7 cellular contexts compared by ENCODE assay signal in the genomic region with DNA sequence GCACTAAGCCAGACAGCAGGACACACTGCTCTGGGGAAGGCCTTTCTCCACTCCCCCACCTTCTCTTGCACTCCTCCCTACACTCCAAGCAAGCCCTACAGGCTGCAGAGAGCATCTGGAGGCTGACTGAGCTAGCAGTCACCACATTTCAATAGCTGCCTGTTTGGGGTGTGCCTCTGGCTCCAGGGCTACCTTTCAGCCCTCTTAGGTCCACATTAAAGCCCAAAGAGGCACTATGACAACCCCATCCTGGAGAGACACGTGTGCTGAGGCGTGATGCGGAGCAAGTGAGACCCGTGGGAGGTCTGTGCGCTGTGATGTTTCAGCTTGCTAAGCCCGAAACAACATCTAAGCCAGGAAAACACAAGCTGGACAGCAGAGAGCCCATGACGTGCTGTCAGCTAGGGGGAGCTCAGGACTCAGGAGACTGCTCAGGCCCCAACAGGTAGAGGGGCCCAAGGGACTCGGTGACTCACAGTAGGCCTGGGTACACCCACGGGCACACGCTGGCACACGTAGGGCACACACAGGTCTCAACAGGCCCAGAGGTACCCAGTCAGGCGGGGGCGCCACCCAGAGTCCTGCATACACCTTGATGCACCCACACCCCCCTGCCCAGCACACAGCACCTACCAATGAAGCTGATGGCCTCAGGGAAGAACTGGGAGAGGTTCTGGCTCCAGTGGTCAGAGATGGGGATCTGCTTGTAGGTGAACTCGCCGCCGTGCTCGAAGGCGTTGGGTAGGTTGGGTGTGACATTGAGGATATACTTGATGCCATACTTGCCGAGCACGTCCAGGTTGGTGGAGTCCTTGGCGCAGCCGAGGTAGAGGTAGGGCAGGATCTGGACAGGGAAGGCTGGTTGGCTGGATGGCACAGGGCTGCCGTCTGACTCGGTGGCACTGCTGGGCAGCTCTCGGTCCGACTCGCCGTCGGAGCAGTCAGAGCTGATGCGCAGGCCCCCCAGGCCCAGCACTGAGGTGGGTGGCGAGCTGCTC. TPM values are rescaled to one million over a fixed set of nuclear protein-coding genes. Genes with fewer than 3 reads are reported as not detected.
A peak's percentile ranks its signal among the peaks of the same experiment; 100 is the strongest.
DNase-seq lines count a peak whose midpoint lies in the region; ATAC-seq, FAIRE-seq and TF ChIP-seq lines count a peak whose summit lies in the region.

No MANE protein-coding gene starts in this region.

- CTCF ChIA-PET in endothelial cell of umbilical vein (lab: Charles Lee): interaction anchor here (0.8 to 10.4 kb wide), 34 partner anchors 9 to 286 kb away, joined by 3 to 260 read pairs (median 6); a partner anchor contains a TSS

- no peaks in the 10 kb centered on the region for H3K9me1 ChIP-seq in endothelial cell of umbilical vein (replicated peaks; ENCODE audit: control insufficient read depth, extremely low read depth, insufficient read depth, low read length)

- peak overlapping the region in 2 of 3 experiments; percentile 4 to 10 for H3K4me3 ChIP-seq in endothelial cell of umbilical vein (replicated peaks in 1 of 3; ENCODE audit: insufficient read depth in 1 of 3, low read depth in 1 of 3, low read length in 3 of 3)
- H3K4me3 ChIP-seq in neutrophil (ENCODE audit: low read depth in 1 of 2, low read length in 1 of 2): peak overlapping the region; percentile 46 to 50
- H3K4me3 ChIP-seq in upper lobe of right lung: peak overlapping the region; percentile 91

- intact Hi-C loops in endothelial cell of umbilical vein (cut with micrococcal nuclease) (loop anchor here (1.0 to 2.0 kb wide), 4 partner anchors 41 to 91 kb away; no protein-coding TSS in a partner anchor), upper lobe of right lung (cut with DNase I) (loop anchor here (5.0 to 10.0 kb wide), 2 partner anchors 51 to 91 kb away; no protein-coding TSS in a partner anchor)

- peaks cover 39% of the 10 kb centered on the region for H3K79me2 ChIP-seq in endothelial cell of umbilical vein (ENCODE audit: control insufficient read depth, insufficient read depth, low read length)

- H3K9me3 ChIP-seq in endothelial cell of umbilical vein (replicated peaks; ENCODE audit: control insufficient read depth, insufficient read depth, low read length) (no peaks in the 10 kb centered on the region), neutrophil (no peaks in the 10 kb centered on the region), upper lobe of right lung (no peaks in the 10 kb centered on the region)

- DNase-seq in HT-29 (ENCODE audit: low spot score): peak; percentile 40
- peak; percentile 33 for DNase-seq in activated CD4-positive, alpha-beta T cell treated with anti-CD3 and anti-CD28 coated beads, Interleukin-2, amount 50 U/mL, for 1 hour
- DNase-seq in endothelial cell of umbilical vein (ENCODE audit: low read depth, low spot score): peak; percentile 62
- DNase-seq in upper lobe of right lung: peak; percentile 73
- no peak for DNase-seq in NCI-H748 (lab: John Stamatoyannopoulos, UW; ENCODE audit: unreplicated experiment)

- no peak for TF ChIP-seq POLR2A in endothelial cell of umbilical vein (IDR thresholded peaks at IDR 0.05; ENCODE audit: low read depth, low read length)

- ATAC-seq in upper lobe of right lung (no peak), GM18861 (IDR thresholded peaks at IDR 0.05; ENCODE audit: unreplicated experiment) (no peak)

- H3K4me2 ChIP-seq in endothelial cell of umbilical vein (ENCODE audit: insufficient read depth, low read length): peak overlapping the region; percentile 29

- peak; percentile 76 for FAIRE-seq in endothelial cell of umbilical vein (lab: Jason Lieb, UNC)

- H3K4me1 ChIP-seq in endothelial cell of umbilical vein (ENCODE audit: control insufficient read depth, extremely low read depth, insufficient read depth, low read length): peaks cover 40% of the 10 kb centered on the region
- H3K4me1 ChIP-seq in neutrophil (ENCODE audit: control insufficient read depth in 1 of 2, insufficient read depth in 1 of 2, low read depth in 1 of 2, low read length in 1 of 2): peaks cover 55 to 56% of the 10 kb centered on the region in 2 experiments
- peaks cover 60% of the 10 kb centered on the region for H3K4me1 ChIP-seq in upper lobe of right lung

- dilution Hi-C loops in endothelial cell of umbilical vein (cut with MboI; ENCODE audit: extremely low pct_ligation_motif_present, low sequenced_read_pairs): no loop called here

- H3K27me3 ChIP-seq in endothelial cell of umbilical vein (ENCODE audit: control insufficient read depth in 2 of 2, insufficient read depth in 2 of 2, low read length in 2 of 2): no peaks in the 10 kb centered on the region
- no peaks in the 10 kb centered on the region for H3K27me3 ChIP-seq in neutrophil
- H3K27me3 ChIP-seq in upper lobe of right lung: no peaks in the 10 kb centered on the region

- no TSS peak for BruUV-seq in endothelial cell of umbilical vein (replicated peaks; lab: Mats Ljungman, UMichigan)

- H3K36me3 ChIP-seq in endothelial cell of umbilical vein (ENCODE audit: control insufficient read depth in 2 of 2, extremely low read depth in 1 of 2, insufficient read depth in 2 of 2, low read length in 2 of 2): peaks cover 0 to 16% of the 10 kb centered on the region in 2 experiments
- no peaks in the 10 kb centered on the region for H3K36me3 ChIP-seq in neutrophil
- H3K36me3 ChIP-seq in upper lobe of right lung: peaks cover 43% of the 10 kb centered on the region

- TF ChIP-seq CTCF in endothelial cell of umbilical vein (IDR thresholded peaks at IDR 0.05; ENCODE audit: extremely low read depth in 1 of 2, insufficient read depth in 1 of 2, low read depth in 1 of 2, low read length in 2 of 2): peak; percentile 8 to 27
- no peak for TF ChIP-seq CTCF in neutrophil (IDR thresholded peaks at IDR 0.05)
- no peak for TF ChIP-seq CTCF in upper lobe of right lung (IDR thresholded peaks at IDR 0.05)

- no peak overlapping the region for H3K9ac ChIP-seq in endothelial cell of umbilical vein (replicated peaks; ENCODE audit: extremely low read depth, insufficient read depth, low read length)

- H4K20me1 ChIP-seq in endothelial cell of umbilical vein (replicated peaks; ENCODE audit: control insufficient read depth, extremely low read depth, insufficient read depth, low read length): no peaks in the 10 kb centered on the region

- POLR2A ChIA-PET in endothelial cell of umbilical vein (lab: Charles Lee): interaction anchor here (1.2 to 1.5 kb wide), 2 partner anchors 58 to 101 kb away, joined by 3 to 7 read pairs; a partner anchor contains a TSS

- H3K27ac ChIP-seq in endothelial cell of umbilical vein (ENCODE audit: insufficient read depth, low read depth, low read length): peak overlapping the region; percentile 80
- H3K27ac ChIP-seq in neutrophil: peak overlapping the region; percentile 90
- peak overlapping the region; percentile 90 for H3K27ac ChIP-seq in upper lobe of right lung

- no peak overlapping the region for H2AFZ ChIP-seq in endothelial cell of umbilical vein (ENCODE audit: low read depth, low read length)

TF ChIP-seq in endothelial cell of umbilical vein, 7 proteins besides CTCF, POLR2A, EP300 and RAD21:
- TF ChIP-seq MYC (IDR thresholded peaks at IDR 0.05; ENCODE audit: low read depth, low read length) (no peak), POLR2AphosphoS5 (IDR thresholded peaks at IDR 0.05; ENCODE audit: insufficient read depth, low read depth, low read length) (no peak), GATA2 (IDR thresholded peaks at IDR 0.05; ENCODE audit: insufficient read depth, insufficient read length, low read depth, low read length) (no peak), FOS (IDR thresholded peaks at IDR 0.05; ENCODE audit: borderline replicate concordance, insufficient read depth, low read length) (no peak), JUN (IDR thresholded peaks at IDR 0.05; ENCODE audit: borderline replicate concordance, insufficient read depth, insufficient read length, low read depth) (no peak), EZH2 (IDR thresholded peaks at IDR 0.05; ENCODE audit: borderline replicate concordance, low read depth, low read length, severe bottlenecking) (no peak)
- TF ChIP-seq, protein P1, sequence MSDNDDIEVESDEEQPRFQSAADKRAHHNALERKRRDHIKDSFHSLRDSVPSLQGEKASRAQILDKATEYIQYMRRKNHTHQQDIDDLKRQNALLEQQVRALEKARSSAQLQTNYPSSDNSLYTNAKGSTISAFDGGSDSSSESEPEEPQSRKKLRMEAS (IDR thresholded peaks at IDR 0.05; ENCODE audit: insufficient read depth, insufficient read length): no peak
TF ChIP-seq in endothelial cell of umbilical vein: peak in this region for 0.

RNA-seq across cellular contexts. Expression of a gene that starts 2.8 kb away (rescaled TPM):
- 15.7 and 18.5 TPM in 2 replicates for total RNA-seq in HT-29 (2014; rRNA removed; shearing (Covaris generic))
- total RNA-seq in endothelial cell of umbilical vein (29.2 and 30.5 TPM in 2 replicates), upper lobe of right lung (40.7 TPM)
- 37.7 and 38.7 TPM in 2 replicates for polyA plus RNA-seq in endothelial cell of umbilical vein
- polyA plus RNA-seq in endothelial cell of umbilical vein (2011; cell fraction: cytosol; rRNA removed): 26.7 and 27.3 TPM in 2 replicates
- polyA plus RNA-seq in endothelial cell of umbilical vein (2011; cell fraction: nucleus; rRNA removed): 14.0 and 15.4 TPM in 2 replicates
- 13.1 and 13.8 TPM in 2 replicates for polyA plus RNA-seq in endothelial cell of umbilical vein (2012)
- polyA minus RNA-seq in endothelial cell of umbilical vein: 39.9 and 48.0 TPM in 2 replicates
- 33.2 TPM for polyA minus RNA-seq in endothelial cell of umbilical vein (2011; cell fraction: cytosol; rRNA and poly(A)+ RNA removed)
- 15.0 and 20.0 TPM in 2 replicates for polyA minus RNA-seq in endothelial cell of umbilical vein (2011; cell fraction: nucleus; rRNA and poly(A)+ RNA removed)

RNA-seq across cellular contexts. Expression of a gene that starts 57.9 kb away (rescaled TPM):
- total RNA-seq in HT-29 (2014; rRNA removed; shearing (Covaris generic)): 609 and 691 TPM in 2 replicates
- 1,127 and 1,236 TPM in 2 replicates for total RNA-seq in endothelial cell of umbilical vein
- polyA plus RNA-seq in endothelial cell of umbilical vein: 2,177 and 2,233 TPM in 2 replicates
- polyA plus RNA-seq in endothelial cell of umbilical vein (2011; cell fraction: cytosol; rRNA removed): 2,878 and 3,285 TPM in 2 replicates
- 757 and 761 TPM in 2 replicates for polyA plus RNA-seq in endothelial cell of umbilical vein (2011; cell fraction: nucleus; rRNA removed)
- polyA plus RNA-seq in endothelial cell of umbilical vein (2012): 1,767 and 2,009 TPM in 2 replicates
- 662 and 669 TPM in 2 replicates for polyA minus RNA-seq in endothelial cell of umbilical vein
- polyA minus RNA-seq in endothelial cell of umbilical vein (2011; cell fraction: cytosol; rRNA and poly(A)+ RNA removed): 1,316 TPM
- polyA minus RNA-seq in endothelial cell of umbilical vein (2011; cell fraction: nucleus; rRNA and poly(A)+ RNA removed): 163 and 166 TPM in 2 replicates
- 810 TPM for total RNA-seq in upper lobe of right lung

Comparison
In these comparisons a context has a peak if more than half of its experiments do, and no peak if none do; other contexts are left out.
1. H3K4me3 ChIP-seq: peak in every context shown above with its lines; median percentile 91 in upper lobe of right lung; 48 in neutrophil; 7 in endothelial cell of umbilical vein.
2. CTCF ChIP-seq: peak in endothelial cell of umbilical vein (2 of 2); none in neutrophil (single experiment) and upper lobe of right lung (single experiment).
3. Peak in every context shown above with its lines, with median percentiles within 50 percentile points of each other: H3K27ac ChIP-seq.